In the genomic region with DNA sequence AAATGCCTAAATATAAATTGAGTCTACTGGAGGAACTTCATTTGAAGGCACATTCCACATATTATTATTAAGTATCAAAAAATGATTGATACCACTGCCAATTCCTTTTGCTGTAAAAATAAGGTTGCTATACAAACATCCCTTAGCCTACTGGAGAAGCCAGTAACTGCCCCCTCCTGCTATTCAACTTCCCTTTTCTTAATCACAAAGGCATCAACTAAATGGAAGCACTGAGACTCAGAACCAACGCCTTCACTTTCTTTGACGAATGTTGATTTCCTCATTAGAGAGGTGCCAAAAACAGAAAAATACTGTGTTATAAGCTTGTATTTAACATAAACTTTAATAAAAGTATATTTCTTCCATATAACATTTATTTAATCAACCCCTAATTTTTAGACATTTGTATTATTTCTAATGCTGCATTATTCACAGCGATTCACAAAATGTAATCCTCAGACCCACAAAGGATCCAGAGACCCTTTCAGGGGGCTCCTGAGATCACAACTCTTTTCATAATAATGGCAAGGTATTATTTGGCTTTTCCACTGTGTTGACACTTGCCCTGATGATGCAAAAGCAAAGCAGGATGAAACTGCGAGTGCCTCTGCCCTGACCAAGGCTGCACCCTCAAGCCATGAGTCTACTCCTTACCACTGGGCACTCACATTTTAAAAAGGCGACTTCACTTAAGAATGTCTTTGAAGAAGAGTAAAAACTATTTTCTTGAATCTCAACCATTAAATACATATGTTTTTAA, we compare ENCODE assay signal across 8 cellular contexts. TPM values are rescaled to one million over a fixed set of nuclear protein-coding genes. Genes with fewer than 3 reads are reported as not detected.
DNase-seq lines count a peak whose midpoint lies in the region; TF ChIP-seq lines count a peak whose summit lies in the region.

No MANE protein-coding gene starts in this region.

- H3K9me3 ChIP-seq in breast epithelium, result no peaks in the 10 kb centered on the region
- no peaks in the 10 kb centered on the region for H3K9me3 ChIP-seq in Peyer's patch

- TF ChIP-seq CTCF in MCF 10A (IDR thresholded peaks at IDR 0.05; ENCODE audit: unreplicated experiment) (no peak), breast epithelium (IDR thresholded peaks at IDR 0.05) (no peak), Peyer's patch (IDR thresholded peaks at IDR 0.05) (peak in 4 of 6 experiments; percentile 6 to 21 (median 11)), GM13976 (IDR thresholded peaks at IDR 0.05; ENCODE audit: borderline replicate concordance, control extremely low read depth, extremely low read depth, insufficient read depth, missing control alignments) (no peak)

- H3K36me3 ChIP-seq in breast epithelium (no peaks in the 10 kb centered on the region), Peyer's patch (no peaks in the 10 kb centered on the region)

- H3K36me3 Mint-ChIP-seq in MCF 10A (ENCODE audit: insufficient read depth, unreplicated experiment), result peaks cover 18% of the 10 kb centered on the region

- H3K27ac Mint-ChIP-seq in MCF 10A (ENCODE audit: low read depth, unreplicated experiment), result peak overlapping the region; percentile 26

- no peaks in the 10 kb centered on the region for H3K27me3 Mint-ChIP-seq in MCF 10A (ENCODE audit: insufficient read depth, unreplicated experiment)

- no peak overlapping the region for H3K27ac ChIP-seq in breast epithelium
- peak overlapping the region in 3 of 4 donors; percentile 10 to 57 (median 12) for H3K27ac ChIP-seq in Peyer's patch

- no peak overlapping the region for H3K4me3 Mint-ChIP-seq in MCF 10A (ENCODE audit: unreplicated experiment)

- DNase-seq in MCF 10A (ENCODE audit: unreplicated experiment) (peak; percentile 35), breast epithelium (ENCODE audit: low spot score in 2 of 2) (no peak), Peyer's patch (no peak), fibroblast of gingiva (ENCODE audit: low read depth) (peak; percentile 39), NCI-H82 (lab: John Stamatoyannopoulos, UW) (no peak), mesenteric fat pad (ENCODE audit: low spot score) (no peak), GM13976 (ENCODE audit: low spot score) (no peak)
- no peak for DNase-seq in stimulated activated CD4-positive, alpha-beta T cell treated with anti-CD3 and anti-CD28 coated beads, Interleukin-4, amount 100 ng/mL, for 4 hours

- POLR2A ChIA-PET in MCF 10A (lab: Yijun Ruan, JAX), result interaction anchor here (0.6 to 2.7 kb wide), 6 partner anchors 10 to 54 kb away, joined by 3 to 35 read pairs (median 3); a partner anchor contains a TSS

- no peaks in the 10 kb centered on the region for H3K9me3 Mint-ChIP-seq in MCF 10A (ENCODE audit: unreplicated experiment)

- peaks cover 42% of the 10 kb centered on the region for H3K4me1 Mint-ChIP-seq in MCF 10A (ENCODE audit: insufficient read depth, unreplicated experiment)

- H3K27me3 ChIP-seq in breast epithelium (no peaks in the 10 kb centered on the region), Peyer's patch (no peaks in the 10 kb centered on the region)

- TSS peak; percentile 82 for BruUV-seq in MCF 10A (replicated peaks; lab: Mats Ljungman, UMichigan)

- intact Hi-C loops in MCF 10A (cut with micrococcal nuclease), result no loop called here
- intact Hi-C loops in breast epithelium (cut with DNase I; ENCODE audit: low total_unique reads), result no loop called here

- TF ChIP-seq POLR2A in breast epithelium (IDR thresholded peaks at IDR 0.05) (no peak), Peyer's patch (IDR thresholded peaks at IDR 0.05) (peak in 1 of 2 donors; percentile 6)

- H3K4me1 ChIP-seq in breast epithelium (no peaks in the 10 kb centered on the region), Peyer's patch (peaks cover 0 to 79% (median 30%) of the 10 kb centered on the region in 4 donors)

- in situ Hi-C loops in GM13976 (cut with MboI; ENCODE audit: low sequenced_read_pairs, unreplicated experiment), result no loop called here

- H3K4me3 ChIP-seq in breast epithelium (no peak overlapping the region), Peyer's patch (no peak overlapping the region)

- CTCF ChIA-PET in MCF 10A (lab: Yijun Ruan, JAX), result interaction anchor here (2.4 kb wide), 1 partner anchor 47 kb away, joined by 7 read pairs; no protein-coding TSS in a partner anchor

RNA-seq across cellular contexts. Expression of a gene that starts 11.6 kb away (rescaled TPM):
- total RNA-seq in MCF 10A (2022) (73.7 and 82.1 TPM in 2 replicates), breast epithelium (100 to 1,000 TPM; 101 to 138 (median 104) TPM), Peyer's patch (100 to 1,000 TPM in 2 of 4 donors, 10 to 100 TPM in 2; 77.7 to 145 (median 106) TPM), mesenteric fat pad (74.2 TPM)

RNA-seq across cellular contexts. Expression of a gene that starts 53.8 kb away (rescaled TPM):
- total RNA-seq in MCF 10A (2022) (14.7 and 16.0 TPM in 2 replicates), breast epithelium (10 to 100 TPM; 12.7 to 16.5 (median 13.1) TPM), Peyer's patch (10 to 100 TPM in 1 of 4 donors, 1 to 10 TPM in 3; 8.4 to 13.2 (median 8.6) TPM), mesenteric fat pad (11.9 TPM)

Comparison
In these comparisons a context has a peak if more than half of its experiments do, and no peak if none do; other contexts are left out.
1. DNase-seq: peak in MCF 10A (single experiment) and fibroblast of gingiva (single experiment); none in breast epithelium (0 of 2), Peyer's patch (0 of 3), NCI-H82 (single experiment), mesenteric fat pad (single experiment), stimulated activated CD4-positive, alpha-beta T cell treated with anti-CD3 and anti-CD28 coated beads, Interleukin-4, amount 100 ng/mL, for 4 hours (0 of 2) and GM13976 (single experiment).
2. CTCF ChIP-seq: peak in Peyer's patch (4 of 6); none in MCF 10A (single experiment), breast epithelium (0 of 3) and GM13976 (single experiment).
3. H3K27ac ChIP-seq: peak in Peyer's patch (3 of 4); none in breast epithelium (0 of 2).